In the genomic region with DNA sequence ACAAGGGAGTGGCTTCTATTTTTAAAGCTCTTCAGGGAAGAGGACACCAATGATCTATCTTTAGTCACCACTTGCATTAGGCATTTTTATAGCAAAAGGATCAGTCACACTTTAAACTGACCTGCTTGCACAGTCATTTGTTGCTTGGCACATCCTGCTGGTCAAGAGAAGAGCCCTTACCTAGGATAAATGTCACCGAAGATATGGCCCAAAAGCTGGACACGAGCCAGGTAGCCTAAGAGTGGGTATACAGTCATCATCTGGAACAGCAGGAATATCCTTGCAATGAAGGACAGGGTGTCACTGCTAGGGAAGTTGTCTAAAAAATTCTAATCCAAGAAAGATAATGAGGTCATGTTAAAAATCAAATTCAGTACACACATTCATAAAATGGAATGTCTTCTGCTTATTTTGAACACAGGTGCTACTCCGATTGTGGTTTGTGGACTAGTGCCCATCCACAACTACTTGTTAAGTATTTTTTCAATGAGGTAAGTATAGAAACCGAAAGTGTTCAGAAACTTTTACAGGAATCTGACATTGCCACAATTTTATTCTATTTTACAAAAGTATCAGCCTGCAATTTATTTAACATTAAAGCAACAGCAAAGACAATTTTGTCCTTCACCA, we compare ENCODE assay signal across 9 cellular contexts.
DNase-seq lines count a peak whose midpoint lies in the region; ATAC-seq and TF ChIP-seq lines count a peak whose summit lies in the region.
"Had no signal": no experiment of that assay in that cellular context is flagged by ENCODE, and none has a peak within 500 bp of the region (broad histone marks: within the 10 kb centered on the region; RNA-seq: fewer than 3 reads in every experiment).

No MANE protein-coding gene starts in this region.

- no peak for ATAC-seq in activated T-cell treated with anti-CD3 and anti-CD28 coated beads, Interleukin-2, amount 50 U/mL, for 72 hours (replicated peaks in 1 of 2)
- ATAC-seq in activated CD8-positive, alpha-beta T cell treated with anti-CD3 and anti-CD28 coated beads, Interleukin-2, amount 10 ng/mL, durations not matched to agents 7 days and 5 days, result peak; percentile 63
- no peak for ATAC-seq in HG02973 (IDR thresholded peaks at IDR 0.05; ENCODE audit: unreplicated experiment)

- CTCF ChIA-PET in activated CD8-positive, alpha-beta T cell treated with anti-CD3 and anti-CD28 coated beads, Interleukin-2, amount 10 ng/mL, durations not matched to agents 7 days and 5 days (lab: Charles Lee), result no interaction called here

- no peak for DNase-seq in activated T-cell treated with anti-CD3 and anti-CD28 coated beads, Interleukin-2, amount 50 U/mL, for 72 hours
- DNase-seq in activated T-cell treated with anti-CD3 and anti-CD28 coated beads, Interleukin-2, amount 50 U/mL, for 48 hours, result no peak
- peak; percentile 32 for DNase-seq in activated CD8-positive, alpha-beta T cell treated with anti-CD3 and anti-CD28 coated beads, Interleukin-2, amount 10 ng/mL, durations not matched to agents 7 days and 5 days
- DNase-seq in iris pigment epithelial cell (ENCODE audit: low read depth), result peak; percentile 68
- peak; percentile 54 for DNase-seq in transverse colon
- DNase-seq in Kasumi-1 (lab: John Stamatoyannopoulos, UW), result no peak
- no peak for DNase-seq in SIG-M5 (lab: John Stamatoyannopoulos, UW)
- DNase-seq: NCI-H1436 treated with DMSO at 0.1 percent for 48 hours had no signal

- H3K27ac ChIP-seq in transverse colon, result peak overlapping the region; percentile 46 to 78 (median 72)

- WGBS in transverse colon (ENCODE audit: low coverage in 1 of 2), 2 donors, result 43 to 55% methylated on average over 4 of the region's 4 CpGs

- no peaks in the 10 kb centered on the region for H3K9me3 Mint-ChIP-seq in activated T-cell treated with anti-CD3 and anti-CD28 coated beads, Interleukin-2, amount 50 U/mL, for 72 hours
- H3K9me3 Mint-ChIP-seq in activated CD8-positive, alpha-beta T cell treated with anti-CD3 and anti-CD28 coated beads, Interleukin-2, amount 10 ng/mL, durations not matched to agents 7 days and 5 days (ENCODE audit: insufficient read depth), result no peaks in the 10 kb centered on the region

- POLR2A ChIA-PET in activated CD8-positive, alpha-beta T cell treated with anti-CD3 and anti-CD28 coated beads, Interleukin-2, amount 10 ng/mL, durations not matched to agents 7 days and 5 days (lab: Charles Lee), result no interaction called here

- no peaks in the 10 kb centered on the region for H3K9me3 ChIP-seq in transverse colon

- no peak for TF ChIP-seq EP300 in transverse colon (IDR thresholded peaks at IDR 0.05; ENCODE audit: low read depth)

- no peak overlapping the region for H3K4me3 ChIP-seq in transverse colon

- no peak for TF ChIP-seq POLR2A in transverse colon (IDR thresholded peaks at IDR 0.05)

- in situ Hi-C loops in transverse colon (cut with MboI; ENCODE audit: low pct_ligation_motif_present in 1 of 4, low pct_unique_long_range_greater_than_20kb in 1 of 4, low sequenced_read_pairs in 3 of 4), result no loop called here

- no peak overlapping the region for H3K27ac Mint-ChIP-seq in activated T-cell treated with anti-CD3 and anti-CD28 coated beads, Interleukin-2, amount 50 U/mL, for 72 hours
- peak overlapping the region; percentile 69 for H3K27ac Mint-ChIP-seq in activated CD8-positive, alpha-beta T cell treated with anti-CD3 and anti-CD28 coated beads, Interleukin-2, amount 10 ng/mL, durations not matched to agents 7 days and 5 days

- H3K36me3 ChIP-seq in transverse colon, result no peaks in the 10 kb centered on the region

- peaks cover 13% of the 10 kb centered on the region for H3K4me1 Mint-ChIP-seq in activated T-cell treated with anti-CD3 and anti-CD28 coated beads, Interleukin-2, amount 50 U/mL, for 72 hours (ENCODE audit: low read depth)
- H3K4me1 Mint-ChIP-seq in activated CD8-positive, alpha-beta T cell treated with anti-CD3 and anti-CD28 coated beads, Interleukin-2, amount 10 ng/mL, durations not matched to agents 7 days and 5 days (ENCODE audit: low read depth), result peaks cover 12% of the 10 kb centered on the region

- no peaks in the 10 kb centered on the region for H3K27me3 Mint-ChIP-seq in activated T-cell treated with anti-CD3 and anti-CD28 coated beads, Interleukin-2, amount 50 U/mL, for 72 hours (ENCODE audit: low read depth)
- H3K27me3 Mint-ChIP-seq in activated CD8-positive, alpha-beta T cell treated with anti-CD3 and anti-CD28 coated beads, Interleukin-2, amount 10 ng/mL, durations not matched to agents 7 days and 5 days (ENCODE audit: low read depth), result no peaks in the 10 kb centered on the region

- H3K4me1 ChIP-seq in transverse colon, result peaks cover 21 to 58% (median 35%) of the 10 kb centered on the region in 4 donors

- no peaks in the 10 kb centered on the region for H3K27me3 ChIP-seq in transverse colon

- peaks cover 0 to 2% of the 10 kb centered on the region in 2 donors for H3K36me3 Mint-ChIP-seq in activated T-cell treated with anti-CD3 and anti-CD28 coated beads, Interleukin-2, amount 50 U/mL, for 72 hours (ENCODE audit: insufficient read depth in 2 of 2)
- peaks cover 8% of the 10 kb centered on the region for H3K36me3 Mint-ChIP-seq in activated CD8-positive, alpha-beta T cell treated with anti-CD3 and anti-CD28 coated beads, Interleukin-2, amount 10 ng/mL, durations not matched to agents 7 days and 5 days (ENCODE audit: low read depth)

- TF ChIP-seq CTCF in transverse colon (IDR thresholded peaks at IDR 0.05), result no peak

- intact Hi-C loops in transverse colon (cut with DNase I; ENCODE audit: low total_unique reads), result no loop called here

- peak overlapping the region; percentile 39 to 52 for H3K4me3 Mint-ChIP-seq in activated T-cell treated with anti-CD3 and anti-CD28 coated beads, Interleukin-2, amount 50 U/mL, for 72 hours
- peak overlapping the region; percentile 32 for H3K4me3 Mint-ChIP-seq in activated CD8-positive, alpha-beta T cell treated with anti-CD3 and anti-CD28 coated beads, Interleukin-2, amount 10 ng/mL, durations not matched to agents 7 days and 5 days

Comparison
In these comparisons a context has a peak if more than half of its experiments do, and no peak if none do; other contexts are left out.
1. DNase-seq: peak in activated CD8-positive, alpha-beta T cell treated with anti-CD3 and anti-CD28 coated beads, Interleukin-2, amount 10 ng/mL, durations not matched to agents 7 days and 5 days (single experiment), iris pigment epithelial cell (single experiment) and transverse colon (single experiment); none in activated T-cell treated with anti-CD3 and anti-CD28 coated beads, Interleukin-2, amount 50 U/mL, for 72 hours (0 of 2), activated T-cell treated with anti-CD3 and anti-CD28 coated beads, Interleukin-2, amount 50 U/mL, for 48 hours (0 of 2), Kasumi-1 (0 of 2) and SIG-M5 (single experiment).